Comparison of ENCODE assay signal across 27 cellular contexts in the genomic region with DNA sequence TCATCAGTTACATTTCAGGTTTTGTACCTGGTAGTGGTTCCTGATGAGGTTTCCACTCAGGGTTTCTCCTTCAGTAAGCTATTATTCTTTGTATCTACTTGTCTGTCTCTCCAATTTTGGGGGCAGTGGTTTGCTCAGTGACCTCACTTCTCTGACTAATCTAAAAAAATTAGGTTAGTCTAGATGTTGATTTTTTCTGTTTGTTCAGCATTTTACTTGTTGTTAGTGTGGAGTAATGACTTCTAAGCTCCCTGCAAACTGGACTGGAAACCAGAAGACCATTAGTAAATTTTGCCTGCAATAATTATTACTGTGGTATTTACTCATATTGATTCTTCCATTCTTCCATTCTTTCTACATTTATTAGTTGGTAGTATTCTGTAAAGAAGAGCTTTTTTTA.
DNase-seq lines count a peak whose midpoint lies in the region; ATAC-seq, FAIRE-seq and TF ChIP-seq lines count a peak whose summit lies in the region.
"Had no signal": no experiment of that assay in that cellular context is flagged by ENCODE, and none has a peak within 500 bp of the region (broad histone marks: within the 10 kb centered on the region; RNA-seq: fewer than 3 reads in every experiment).

No MANE protein-coding gene starts in this region.

- ATAC-seq in HepG2 (no peak), right lobe of liver (no peak), GM18861 (IDR thresholded peaks at IDR 0.05; ENCODE audit: unreplicated experiment) (no peak)
- ATAC-seq: GM12878 had no signal

- H3K79me1 ChIP-seq in H9 (ENCODE audit: insufficient read depth, low read depth, low read length, poor library complexity, severe bottlenecking) (no peaks in the 10 kb centered on the region), H1 (ENCODE audit: low read depth, low read length) (no peaks in the 10 kb centered on the region)

- H2BK12ac ChIP-seq in H9 (ENCODE audit: insufficient read length, low read depth, low read length), result no peak overlapping the region
- no peak overlapping the region for H2BK12ac ChIP-seq in H1 (ENCODE audit: low read depth, low read length)

- BruUV-seq in HepG2 (replicated peaks; lab: Mats Ljungman, UMichigan), result no TSS peak

- TF ChIP-seq RAD21 in HepG2 (CRISPR knock-in tag; IDR thresholded peaks at IDR 0.05) (no peak), H1 (IDR thresholded peaks at IDR 0.05 in 1 of 2, conservative IDR thresholded peaks at IDR 0.05 in 1 of 2; ENCODE audit: low read depth in 2 of 2, low read length in 2 of 2) (no peak)

- H3K56ac ChIP-seq in H9 (ENCODE audit: insufficient read length, low read depth, low read length) (no peak overlapping the region), H1 (replicated peaks; ENCODE audit: insufficient read length, low read depth, low read length) (no peak overlapping the region)

- CTCF ChIA-PET in HepG2 (lab: Yijun Ruan, JAX; ENCODE audit: low intra/inter-chr PET ratio, low total read pairs), result no interaction called here
- CTCF ChIA-PET in H1 (lab: Charles Lee; ENCODE audit: partially characterized antibody), result interaction anchor here (1.0 to 1.7 kb wide), 2 partner anchors 15 to 45 kb away, joined by 3 to 9 read pairs; no protein-coding TSS in a partner anchor

- no peaks in the 10 kb centered on the region for H3K27me3 Mint-ChIP-seq in H9 (ENCODE audit: low read depth)
- H3K27me3 Mint-ChIP-seq: CD4-positive, alpha-beta memory T cell; CD4-positive, CD25-positive, alpha-beta regulatory T cell; CD8-positive, alpha-beta memory T cell had no signal

- no peak overlapping the region for H3K4me3 Mint-ChIP-seq in H9
- H3K4me3 Mint-ChIP-seq: CD14-positive monocyte; CD4-positive, alpha-beta memory T cell; CD4-positive, CD25-positive, alpha-beta regulatory T cell; CD8-positive, alpha-beta memory T cell had no signal

- peaks cover 0 to 3% of the 10 kb centered on the region in 2 experiments; a peak in 1 of 5 replicates for H3K9me3 Mint-ChIP-seq in H9

- TF ChIP-seq POLR2A in HepG2 (IDR thresholded peaks at IDR 0.05; ENCODE audit: insufficient read depth in 1 of 2, low read depth in 2 of 2, low read length in 2 of 2) (no peak), right lobe of liver (IDR thresholded peaks at IDR 0.05) (no peak), H1 (IDR thresholded peaks at IDR 0.05; ENCODE audit: control extremely low read depth in 1 of 2, low read depth in 2 of 2, low read length in 2 of 2) (no peak), spleen (IDR thresholded peaks at IDR 0.05) (no peak)

- H3K14ac ChIP-seq in H9 (ENCODE audit: insufficient read depth, low read length), result no peak overlapping the region
- no peak overlapping the region for H3K14ac ChIP-seq in H1 (ENCODE audit: insufficient read length)

- TF ChIP-seq CTCF in HepG2 (CRISPR knock-in tag; IDR thresholded peaks at IDR 0.05) (no peak), right lobe of liver (IDR thresholded peaks at IDR 0.05) (no peak), H9 (conservative IDR thresholded peaks at IDR 0.05) (no peak), H1 (IDR thresholded peaks at IDR 0.05; ENCODE audit: control extremely low read depth in 1 of 3, insufficient read depth in 1 of 3, low read depth in 1 of 3, low read length in 3 of 3) (no peak), spleen (IDR thresholded peaks at IDR 0.05 in 8 of 11, conservative IDR thresholded peaks at IDR 0.05 in 3 of 11) (no peak)

- H2BK15ac ChIP-seq in H9 (ENCODE audit: low read depth, low read length), result no peak overlapping the region
- no peak overlapping the region for H2BK15ac ChIP-seq in H1 (ENCODE audit: low read length)

- H2BK120ac ChIP-seq in H9 (ENCODE audit: low read depth, low read length, poor library complexity, severe bottlenecking) (no peak overlapping the region), H1 (replicated peaks; ENCODE audit: low read depth, low read length) (no peak overlapping the region)

- H3K4me2 ChIP-seq in HepG2 (ENCODE audit: low read depth, low read length), result no peak overlapping the region
- H3K4me2 ChIP-seq in H9 (ENCODE audit: insufficient read depth, insufficient read length, low read length), result no peak overlapping the region
- H3K4me2 ChIP-seq in H1 (ENCODE audit: insufficient read depth in 1 of 2, low read depth in 2 of 2, low read length in 2 of 2), result no peak overlapping the region
- H3K4me2 ChIP-seq: BLaER1 had no signal

- H3K9me3 ChIP-seq in HepG2 (ENCODE audit: low read length) (no peaks in the 10 kb centered on the region), right lobe of liver (no peaks in the 10 kb centered on the region), H9 (ENCODE audit: control insufficient read depth, low read depth, low read length) (no peaks in the 10 kb centered on the region), H1 (ENCODE audit: insufficient read depth in 2 of 2, low read depth in 1 of 2, low read length in 1 of 2) (no peaks in the 10 kb centered on the region), spleen (peaks cover 0 to 14% (median 0%) of the 10 kb centered on the region in 8 donors)
- H3K9me3 ChIP-seq: BE2C, BLaER1 had no signal

- no peak overlapping the region for H3T11ph ChIP-seq in H9 (ENCODE audit: low read length)

- no peak overlapping the region for H3K9ac ChIP-seq in HepG2 (ENCODE audit: insufficient read depth, low read depth, low read length)
- no peak overlapping the region for H3K9ac ChIP-seq in H9 (ENCODE audit: extremely low read depth, insufficient read length, low read length)
- H3K9ac ChIP-seq in H1 (replicated peaks in 1 of 4; ENCODE audit: extremely low read depth in 1 of 4, low read depth in 3 of 4, low read length in 3 of 4), result no peak overlapping the region
- H3K9ac ChIP-seq: BLaER1 had no signal

- TF ChIP-seq EP300 in HepG2 (IDR thresholded peaks at IDR 0.05; ENCODE audit: low read depth in 2 of 2, low read length in 2 of 2) (no peak), HepG2 (CRISPR knock-in tag; IDR thresholded peaks at IDR 0.05; ENCODE audit: borderline replicate concordance) (no peak), H1 (IDR thresholded peaks at IDR 0.05; ENCODE audit: borderline replicate concordance in 1 of 2, low read depth in 2 of 2, low read length in 2 of 2) (no peak)

- H3K23me2 ChIP-seq in H9 (ENCODE audit: insufficient read length, low read depth, low read length, poor library complexity, severe bottlenecking) (no peaks in the 10 kb centered on the region), H1 (ENCODE audit: low read depth, low read length) (no peaks in the 10 kb centered on the region)

- H2BK20ac ChIP-seq in H9 (ENCODE audit: low read depth, low read length, poor library complexity, severe bottlenecking) (no peak overlapping the region), H1 (ENCODE audit: low read length) (no peak overlapping the region)

- DNase-seq in HepG2 (ENCODE audit: low spot score) (no peak), right lobe of liver (no peak), H9 (no peak), H1 (ENCODE audit: low read depth in 1 of 2, low spot score in 2 of 2) (no peak), spleen (no peak)
- DNase-seq: ACHN; BE2C; C1 segment of cervical spinal cord; CD4-positive, alpha-beta memory T cell; CD4-positive, CD25-positive, alpha-beta regulatory T cell; CD8-positive, alpha-beta memory T cell; COR-L47; DMS 273 treated with DMSO at 0.1 percent for 48 hours; DMS153; DMS53; DMS79; DND-41; EL; GDM1 had no signal

- H2AFZ ChIP-seq in HepG2 (ENCODE audit: low read length), result no peak overlapping the region
- peak overlapping the region; percentile 14 for H2AFZ ChIP-seq in H9 (ENCODE audit: low read length)
- peak overlapping the region; percentile 37; the same call in 1 of the 2 replicates for H2AFZ ChIP-seq in H1 (ENCODE audit: low read length)

- H4K5ac ChIP-seq in H9 (ENCODE audit: insufficient read length, low read depth, low read length) (no peak overlapping the region), H1 (ENCODE audit: insufficient read length, low read depth, low read length) (no peak overlapping the region)

- H3K4me1 Mint-ChIP-seq in H9, result peaks cover 21 to 28% of the 10 kb centered on the region in 2 experiments
- H3K4me1 Mint-ChIP-seq: CD14-positive monocyte; CD4-positive, alpha-beta memory T cell; CD4-positive, CD25-positive, alpha-beta regulatory T cell; CD8-positive, alpha-beta memory T cell had no signal

- H3K27me3 ChIP-seq in HepG2 (ENCODE audit: control insufficient read depth in 1 of 2, insufficient read depth in 2 of 2, low read length in 2 of 2) (no peaks in the 10 kb centered on the region), right lobe of liver (no peaks in the 10 kb centered on the region), H9 (ENCODE audit: insufficient read depth, low read length) (no peaks in the 10 kb centered on the region), H1 (replicated peaks in 1 of 4; ENCODE audit: control insufficient read depth in 3 of 4, extremely low read depth in 1 of 4, insufficient read depth in 3 of 4, low read length in 3 of 4) (no peaks in the 10 kb centered on the region), spleen (replicated peaks in 1 of 7) (no peaks in the 10 kb centered on the region)
- H3K27me3 ChIP-seq: BE2C, BLaER1 had no signal

- H2AK5ac ChIP-seq in H9 (ENCODE audit: insufficient read length, low read length) (no peak overlapping the region), H1 (ENCODE audit: low read depth, low read length) (no peak overlapping the region)

- H3K4ac ChIP-seq in H9 (ENCODE audit: low read depth, low read length) (no peak overlapping the region), H1 (replicated peaks; ENCODE audit: insufficient read length, low read depth, low read length) (no peak overlapping the region)

- no peaks in the 10 kb centered on the region for H3K4me1 ChIP-seq in HepG2 (ENCODE audit: insufficient read depth, low read length)
- no peaks in the 10 kb centered on the region for H3K4me1 ChIP-seq in right lobe of liver
- no peaks in the 10 kb centered on the region; the same call in 1 of the 2 replicates for H3K4me1 ChIP-seq in H9 (ENCODE audit: insufficient read depth, low read length)
- H3K4me1 ChIP-seq in H1 (replicated peaks in 1 of 4; ENCODE audit: control insufficient read depth in 3 of 4, insufficient read depth in 4 of 4, low read length in 3 of 4), result no peaks in the 10 kb centered on the region
- H3K4me1 ChIP-seq in spleen, result no peaks in the 10 kb centered on the region
- H3K4me1 ChIP-seq: BE2C, BLaER1 had no signal

- H2BK5ac ChIP-seq in H9 (ENCODE audit: insufficient read length, low read length), result no peak overlapping the region
- H2BK5ac ChIP-seq in H1 (ENCODE audit: low read depth, low read length), result no peak overlapping the region

- H3K36me3 Mint-ChIP-seq in H9 (ENCODE audit: insufficient read depth in 1 of 3, low read depth in 3 of 3), result no peaks in the 10 kb centered on the region
- H3K36me3 Mint-ChIP-seq: CD14-positive monocyte; CD4-positive, alpha-beta memory T cell; CD4-positive, CD25-positive, alpha-beta regulatory T cell; CD8-positive, alpha-beta memory T cell had no signal

- H3K4me3 ChIP-seq in HepG2 (replicated peaks in 1 of 3; ENCODE audit: insufficient read depth in 1 of 3, low read depth in 2 of 3, low read length in 3 of 3) (no peak overlapping the region), right lobe of liver (no peak overlapping the region), H1 (ENCODE audit: extremely low read depth in 1 of 4, insufficient read depth in 2 of 4, low read depth in 3 of 4, low read length in 4 of 4) (no peak overlapping the region), spleen (no peak overlapping the region)
- H3K4me3 ChIP-seq: BLaER1, GM12878 had no signal

- POLR2A ChIA-PET in HepG2 (lab: Yijun Ruan, JAX), result no interaction called here
- POLR2A ChIA-PET in H1 (lab: Charles Lee; ENCODE audit: partially characterized antibody), result interaction anchor here (0.7 kb wide), 1 partner anchor 14 kb away, joined by 4 read pairs; no protein-coding TSS in a partner anchor

- H4K20me1 ChIP-seq in HepG2 (ENCODE audit: insufficient read depth, low read length) (no peaks in the 10 kb centered on the region), H9 (ENCODE audit: control insufficient read depth, insufficient read depth, insufficient read length) (no peaks in the 10 kb centered on the region), H1 (replicated peaks in 1 of 2; ENCODE audit: control insufficient read depth in 1 of 2, insufficient read depth in 2 of 2, low read length in 2 of 2) (no peaks in the 10 kb centered on the region)
- H4K20me1 ChIP-seq: BLaER1 had no signal

- H3K27ac ChIP-seq in HepG2 (ENCODE audit: extremely low read length, insufficient read depth, low read length) (no peak overlapping the region), right lobe of liver (no peak overlapping the region), H9 (ENCODE audit: insufficient read length, low read depth, low read length) (no peak overlapping the region), H1 (ENCODE audit: low read depth, low read length) (no peak overlapping the region), spleen (no peak overlapping the region)
- H3K27ac ChIP-seq: 22Rv1, BLaER1 had no signal

- intact Hi-C loops in HepG2 (cut with micrococcal nuclease; ENCODE audit: unreplicated experiment), result no loop called here
- intact Hi-C loops in right lobe of liver (cut with DNase I), result no loop called here
- intact Hi-C loops in spleen (cut with DNase I; ENCODE audit: low total_unique reads), result no loop called here

- H3K27ac Mint-ChIP-seq in H9, result no peak overlapping the region
- H3K27ac Mint-ChIP-seq: CD14-positive monocyte; CD4-positive, alpha-beta memory T cell; CD4-positive, CD25-positive, alpha-beta regulatory T cell; CD8-positive, alpha-beta memory T cell had no signal

- H4K8ac ChIP-seq in H9 (replicated peaks; ENCODE audit: insufficient read length, low read depth, low read length) (no peak overlapping the region), H1 (ENCODE audit: extremely low read depth, insufficient read depth, low read length) (no peak overlapping the region)

- H3K79me2 ChIP-seq in HepG2 (ENCODE audit: insufficient read depth, low read length) (no peaks in the 10 kb centered on the region), H9 (ENCODE audit: insufficient read depth, low read length) (no peaks in the 10 kb centered on the region), H1 (ENCODE audit: control insufficient read depth in 1 of 2, insufficient read depth in 2 of 2, low read length in 2 of 2) (no peaks in the 10 kb centered on the region)

- H3K36me3 ChIP-seq in HepG2 (replicated peaks in 1 of 2; ENCODE audit: control insufficient read depth in 1 of 2, insufficient read depth in 2 of 2, low read length in 2 of 2) (no peaks in the 10 kb centered on the region), right lobe of liver (no peaks in the 10 kb centered on the region), H1 (ENCODE audit: control insufficient read depth in 2 of 4, insufficient read depth in 4 of 4, low read length in 3 of 4) (no peaks in the 10 kb centered on the region), spleen (no peaks in the 10 kb centered on the region)
- H3K36me3 ChIP-seq: BE2C, BLaER1 had no signal

- no peak overlapping the region for H4K91ac ChIP-seq in H9 (ENCODE audit: insufficient read length, low read depth, low read length)
- no peak overlapping the region for H4K91ac ChIP-seq in H1 (replicated peaks; ENCODE audit: insufficient read length, low read length)

- FAIRE-seq in HepG2 (lab: Jason Lieb, UNC) (no peak), H1 (lab: Jason Lieb, UNC) (no peak)
- FAIRE-seq: GM12878, GM12892, GM18507, GM19239 had no signal

- H3K18ac ChIP-seq in H9 (ENCODE audit: insufficient read length, low read depth, low read length), result no peak overlapping the region
- H3K18ac ChIP-seq in H1 (ENCODE audit: extremely low read depth, low read length), result no peak overlapping the region

- H3K23ac ChIP-seq in H9 (ENCODE audit: insufficient read length, low read depth, low read length), result no peak overlapping the region
- no peak overlapping the region for H3K23ac ChIP-seq in H1 (ENCODE audit: insufficient read length)

- in situ Hi-C loops in HepG2 (cut with HindIII; ENCODE audit: extremely low pct_ligation_motif_present, low pct_unique_long_range_greater_than_20kb), result no loop called here

Comparison
In these comparisons a context has a peak if more than half of its experiments do, and no peak if none do; other contexts are left out.
1. Of the 41 proteins assayed by ChIP-seq in both HepG2 and H1: peak only in HepG2: MAFK; only in H1: none; in both: none; in neither: 40.